26 cellular contexts compared by ENCODE assay signal in the genomic region with DNA sequence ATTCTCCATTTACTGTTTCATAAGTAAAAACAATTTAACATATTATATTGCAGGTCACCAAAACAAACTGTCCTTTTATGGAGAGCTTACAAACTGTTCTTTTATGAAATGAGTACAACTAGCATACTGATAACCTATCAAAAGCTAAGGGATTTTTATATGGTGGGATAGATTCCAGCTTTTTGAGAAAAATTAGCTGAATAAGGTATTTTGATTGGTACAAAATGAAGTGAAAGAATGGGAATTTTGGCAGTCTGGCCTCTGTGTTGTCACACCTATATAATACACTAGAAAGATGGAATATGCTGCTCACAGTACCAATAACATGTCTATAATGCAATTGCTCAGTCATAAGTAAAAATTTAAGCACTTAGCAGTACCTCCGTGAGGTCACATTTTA.
"Had no signal": no experiment of that assay in that cellular context is flagged by ENCODE, and none has a peak within 500 bp of the region (broad histone marks: within the 10 kb centered on the region; RNA-seq: fewer than 3 reads in every experiment).

No MANE protein-coding gene starts in this region.

- H3K27me3 ChIP-seq: esophagus squamous epithelium, heart right ventricle, left lung, neutrophil, pancreas, tibial nerve, upper lobe of left lung had no signal

- H3K4me3 ChIP-seq: coronary artery, esophagus squamous epithelium, heart right ventricle, left lung, pancreas, thoracic aorta, tibial nerve, upper lobe of left lung had no signal

- H3K27ac Mint-ChIP-seq: stimulated activated memory B cell treated with anti-CD40 and anti-IgM and Interleukin-4, amounts not matched to agents 10 μg/mL and 1 μg/mL and 100 μg/mL, for 72 hours; stimulated activated naive CD8-positive, alpha-beta T cell treated with anti-CD3 and anti-CD28 coated beads, Interleukin-15, Interleukin-2, amounts not matched to agents 100 ng/mL and 50 ng/mL, for 24 hours had no signal

- H3K9me3 Mint-ChIP-seq: naive thymus-derived CD4-positive, alpha-beta T cell; neural crest cell; stimulated activated memory B cell treated with anti-CD40 and anti-IgM and Interleukin-4, amounts not matched to agents 10 μg/mL and 1 μg/mL and 100 μg/mL, for 72 hours; stimulated activated naive CD8-positive, alpha-beta T cell treated with anti-CD3 and anti-CD28 coated beads, Interleukin-15, Interleukin-2, amounts not matched to agents 100 ng/mL and 50 ng/mL, for 24 hours had no signal

- H3K9me3 ChIP-seq: esophagus squamous epithelium, heart right ventricle, left lung, neutrophil, pancreas, thoracic aorta, tibial nerve, upper lobe of left lung had no signal

- H3K27me3 Mint-ChIP-seq: naive thymus-derived CD4-positive, alpha-beta T cell; stimulated activated memory B cell treated with anti-CD40 and anti-IgM and Interleukin-4, amounts not matched to agents 10 μg/mL and 1 μg/mL and 100 μg/mL, for 72 hours; stimulated activated naive CD8-positive, alpha-beta T cell treated with anti-CD3 and anti-CD28 coated beads, Interleukin-15, Interleukin-2, amounts not matched to agents 100 ng/mL and 50 ng/mL, for 24 hours had no signal

- DNase-seq: dermis blood vessel endothelial cell; effector memory CD4-positive, alpha-beta T cell; erythroblast; esophagus squamous epithelium; foreskin melanocyte; glutamatergic neuron; heart right ventricle; hippocampal formation; left cardiac atrium; left lung; mesendoderm; midbrain; naive thymus-derived CD4-positive, alpha-beta T cell; pancreas; retina; stimulated activated CD4-positive, alpha-beta T cell treated with anti-CD3 and anti-CD28 coated beads, Interleukin-2, amount 100 ng/mL, for 24 hours; stimulated activated CD4-positive, alpha-beta T cell treated with anti-CD3 and anti-CD28 coated beads, Interleukin-4, amount 100 ng/mL, for 24 hours; upper lobe of left lung had no signal

- H3K27ac ChIP-seq: coronary artery, esophagus squamous epithelium, left lung, neutrophil, pancreas, thoracic aorta, tibial nerve, upper lobe of left lung had no signal

- ATAC-seq: heart right ventricle; left cardiac atrium; left lung; naive thymus-derived CD4-positive, alpha-beta T cell; pancreas; sciatic nerve; stimulated activated memory B cell treated with anti-CD40 and anti-IgM and Interleukin-4, amounts not matched to agents 10 μg/mL and 1 μg/mL and 100 μg/mL, for 72 hours had no signal

- H3K4me1 Mint-ChIP-seq: stimulated activated memory B cell treated with anti-CD40 and anti-IgM and Interleukin-4, amounts not matched to agents 10 μg/mL and 1 μg/mL and 100 μg/mL, for 72 hours had no signal

- H3K4me3 Mint-ChIP-seq: naive thymus-derived CD4-positive, alpha-beta T cell; neural crest cell; stimulated activated memory B cell treated with anti-CD40 and anti-IgM and Interleukin-4, amounts not matched to agents 10 μg/mL and 1 μg/mL and 100 μg/mL, for 72 hours; stimulated activated naive CD8-positive, alpha-beta T cell treated with anti-CD3 and anti-CD28 coated beads, Interleukin-15, Interleukin-2, amounts not matched to agents 100 ng/mL and 50 ng/mL, for 24 hours had no signal
